In genomic region chr3:42581709-42582473, GRCh38 we compare ENCODE assay signal across 8 cellular contexts. TPM values are rescaled to one million over a fixed set of nuclear protein-coding genes. Genes with fewer than 3 reads are reported as not detected.
DNase-seq lines count a peak whose midpoint lies in the region; ATAC-seq and TF ChIP-seq lines count a peak whose summit lies in the region.

SEC22C (minus strand) TSS chr3:42581967; CDS start chr3:42569046, 12,921 bp downstream.

- H3K27me3 ChIP-seq in adipocyte (replicated peaks; ENCODE audit: control insufficient read depth, insufficient read depth, low read length): no peaks in the 10 kb centered on the region
- no peaks in the 10 kb centered on the region for H3K27me3 ChIP-seq in upper lobe of left lung

- intact Hi-C loops in cardiac septum (cut with DNase I): loop anchor here (2.0 to 5.0 kb wide), 2 partner anchors 73 to 165 kb away; no protein-coding TSS in a partner anchor
- intact Hi-C loops in posterior cingulate gyrus (cut with DNase I): no loop called here

- H3K9me3 ChIP-seq in adipocyte (ENCODE audit: control insufficient read depth, low read length): no peaks in the 10 kb centered on the region
- H3K9me3 ChIP-seq in upper lobe of left lung: no peaks in the 10 kb centered on the region

- peak within 1 kb of the TSS; percentile 85 to 96 (median 88) for H3K27ac ChIP-seq in upper lobe of left lung

- peaks cover 18% of the 10 kb centered on the region for H3K4me1 ChIP-seq in adipocyte (ENCODE audit: control insufficient read depth, insufficient read depth, low read length)
- peaks cover 14 to 32% (median 24%) of the 10 kb centered on the region in 4 donors for H3K4me1 ChIP-seq in upper lobe of left lung

- no peaks in the 10 kb centered on the region for H3K36me3 ChIP-seq in adipocyte (ENCODE audit: control insufficient read depth, insufficient read depth, low read length, severe bottlenecking)
- H3K36me3 ChIP-seq in upper lobe of left lung: no peaks in the 10 kb centered on the region

- TF ChIP-seq POLR2A in upper lobe of left lung (IDR thresholded peaks at IDR 0.05): peak in 3 of 4 donors; percentile 52 to 90 (median 83)

- ATAC-seq in HG02678 (IDR thresholded peaks at IDR 0.05; ENCODE audit: unreplicated experiment): peak; percentile 95
- peak; percentile 98 to 99 for ATAC-seq in upper lobe of left lung (ENCODE audit: low FRiP score in 2 of 2)

- TF ChIP-seq EP300 in upper lobe of left lung (IDR thresholded peaks at IDR 0.05): peak in 1 of 4 donors; percentile 40

- 0 to 1% methylated on average over 41 to 75 of the region's 77 CpGs for WGBS in upper lobe of left lung, 2 donors

- DNase-seq in NCI-H128 (lab: John Stamatoyannopoulos, UW; ENCODE audit: unreplicated experiment): peak; percentile 89
- peak; percentile 94 for DNase-seq in SW480 (ENCODE audit: low spot score)
- DNase-seq in adipocyte (ENCODE audit: low read depth): peak; percentile 98
- DNase-seq in cardiac septum (ENCODE audit: low spot score): peak; percentile 98
- peak; percentile 95 to 100 (median 98) for DNase-seq in posterior cingulate gyrus
- DNase-seq in upper lobe of left lung: peak; percentile 97 to 98

- H3K4me3 ChIP-seq in adipocyte (ENCODE audit: low read length) (peak within 1 kb of the TSS; percentile 84), upper lobe of left lung (peak within 1 kb of the TSS; percentile 38 to 94 (median 75))

- TF ChIP-seq CTCF in GM12873 (IDR thresholded peaks at IDR 0.05; ENCODE audit: insufficient read depth, low read depth, low read length, missing control alignments) (peak; percentile 51), upper lobe of left lung (IDR thresholded peaks at IDR 0.05) (peak in 3 of 6 experiments; percentile 37 to 52 (median 44))

- peak within 1 kb of the TSS; percentile 89 for H3K9ac ChIP-seq in adipocyte (ENCODE audit: low read length)

RNA-seq across cellular contexts. Expression of gene SEC22C, which starts in this region (rescaled TPM):
- 31.5 TPM for total RNA-seq in cardiac septum
- 10 to 100 TPM; 36.3 to 59.7 (median 50.6) TPM for total RNA-seq in upper lobe of left lung

Comparison
In these comparisons a context has a peak if more than half of its experiments do, and no peak if none do; other contexts are left out.
1. Peak in every context shown above with its lines: DNase-seq, ATAC-seq, H3K4me3 ChIP-seq and H3K27ac ChIP-seq.